Comparison of ENCODE assay signal across 8 cellular contexts in the genomic region with DNA sequence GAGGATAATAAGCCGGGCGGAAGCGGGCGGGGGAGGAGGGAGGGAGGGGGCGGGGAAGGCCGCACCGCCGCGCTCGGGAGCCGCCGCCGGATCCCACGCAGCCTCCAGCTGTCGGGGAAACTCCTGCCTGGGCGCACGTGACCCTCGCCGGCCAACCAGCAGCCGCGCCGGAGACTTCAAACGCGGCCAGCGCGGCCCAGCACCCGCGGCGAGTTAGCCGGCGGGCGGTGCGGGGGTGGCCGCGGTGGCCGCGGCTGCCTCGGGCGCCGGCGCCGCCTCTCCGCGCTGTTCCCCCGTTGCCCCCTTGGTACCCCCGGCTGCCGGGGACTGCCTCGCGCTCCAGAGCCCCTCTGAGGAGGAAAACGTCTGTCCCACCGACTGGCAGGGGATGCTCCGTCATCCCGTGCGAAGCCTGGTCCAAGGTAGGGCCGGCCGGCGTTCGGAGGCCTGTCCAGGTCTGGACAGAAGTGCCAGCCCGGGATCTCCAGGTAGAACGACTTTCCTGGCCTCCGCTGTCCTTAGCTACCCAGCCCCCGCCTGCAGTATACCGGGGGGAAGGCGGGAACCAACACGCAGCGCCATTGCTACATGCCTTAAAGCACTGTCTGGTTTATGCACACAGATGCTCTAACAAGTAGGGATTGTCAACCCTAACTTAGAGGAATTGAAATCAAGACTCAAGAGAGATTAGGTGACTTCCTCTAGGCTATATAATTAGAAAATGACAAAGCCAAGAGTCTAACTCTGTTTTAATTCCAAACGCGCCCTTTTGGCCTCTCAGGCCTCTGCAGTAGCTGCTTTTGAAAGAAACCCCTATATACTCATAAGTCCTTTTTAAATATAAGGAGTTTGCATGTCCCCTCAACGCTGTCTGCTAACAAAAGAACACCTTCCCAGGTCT. TPM values are rescaled to one million over a fixed set of nuclear protein-coding genes. Genes with fewer than 3 reads are reported as not detected.
A peak's percentile ranks its signal among the peaks of the same experiment; 100 is the strongest.
DNase-seq lines count a peak whose midpoint lies in the region; ATAC-seq and TF ChIP-seq lines count a peak whose summit lies in the region.

A gene with protein sequence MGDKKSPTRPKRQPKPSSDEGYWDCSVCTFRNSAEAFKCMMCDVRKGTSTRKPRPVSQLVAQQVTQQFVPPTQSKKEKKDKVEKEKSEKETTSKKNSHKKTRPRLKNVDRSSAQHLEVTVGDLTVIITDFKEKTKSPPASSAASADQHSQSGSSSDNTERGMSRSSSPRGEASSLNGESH (minus strand): TSS at position 9 of the 901 bp plus-strand sequence. CDS start 68 bp downstream, outside the sequence.

- POLR2A ChIA-PET in BJ (lab: Charles Lee): interaction anchor here (0.7 kb wide), 1 partner anchor 1067 kb away, joined by 9 read pairs; no protein-coding TSS in a partner anchor
- POLR2A ChIA-PET in activated CD4-positive, alpha-beta memory T cell treated with anti-CD3 and anti-CD28 coated beads for 36 hours (lab: Charles Lee): interaction anchor here (1.9 kb wide), 1 partner anchor 93 kb away, joined by 6 read pairs; no protein-coding TSS in a partner anchor

- H3K27me3 Mint-ChIP-seq in activated CD4-positive, alpha-beta memory T cell treated with anti-CD3 and anti-CD28 coated beads for 36 hours: no peaks in the 10 kb centered on the region

- H3K4me3 ChIP-seq in BJ (ENCODE audit: low read depth, low read length) (peak within 1 kb of the TSS; percentile 89), dorsolateral prefrontal cortex (peak within 1 kb of the TSS; percentile 63 to 95 (median 86)), lower leg skin (ENCODE audit: low read depth, poor library complexity, severe bottlenecking) (peak within 1 kb of the TSS; percentile 82)

- H3K27ac Mint-ChIP-seq in activated CD4-positive, alpha-beta memory T cell treated with anti-CD3 and anti-CD28 coated beads for 36 hours: peak within 1 kb of the TSS; percentile 87

- CTCF ChIA-PET in BJ (lab: Yijun Ruan, JAX): no interaction called here
- CTCF ChIA-PET in activated CD4-positive, alpha-beta memory T cell treated with anti-CD3 and anti-CD28 coated beads for 36 hours (lab: Charles Lee): no interaction called here

- WGBS in lower leg skin, 2 donors: 3 to 6% methylated on average over 25 to 56 of the region's 69 CpGs

- no peaks in the 10 kb centered on the region for H3K36me3 ChIP-seq in BJ (ENCODE audit: control insufficient read depth, insufficient read depth, low read length)

- H3K36me3 Mint-ChIP-seq in activated CD4-positive, alpha-beta memory T cell treated with anti-CD3 and anti-CD28 coated beads for 36 hours: peaks cover 11% of the 10 kb centered on the region

- DNase-seq in BJ (ENCODE audit: low read depth) (peak; percentile 23), NCI-H69 (lab: John Stamatoyannopoulos, UW) (peak; percentile 98), dorsolateral prefrontal cortex (peak; percentile 88 to 96 (median 92)), lower leg skin (ENCODE audit: low spot score in 2 of 2) (peak; percentile 87 to 97)
- peak; percentile 92 for DNase-seq in activated CD4-positive, alpha-beta memory T cell treated with anti-CD3 and anti-CD28 coated beads for 36 hours
- DNase-seq in stimulated activated CD4-positive, alpha-beta T cell treated with anti-CD3 and anti-CD28 coated beads, Interleukin-4, amount 100 ng/mL, for 4 hours: peak; percentile 85 to 88

- H3K4me1 Mint-ChIP-seq in activated CD4-positive, alpha-beta memory T cell treated with anti-CD3 and anti-CD28 coated beads for 36 hours (ENCODE audit: low read depth): peaks cover 23% of the 10 kb centered on the region

- peak within 1 kb of the TSS; percentile 87 for H3K4me3 Mint-ChIP-seq in activated CD4-positive, alpha-beta memory T cell treated with anti-CD3 and anti-CD28 coated beads for 36 hours

- TF ChIP-seq POLR2A in GM19193 (IDR thresholded peaks at IDR 0.05; ENCODE audit: extremely low read depth, insufficient read depth, insufficient read length) (peak; percentile 83), lower leg skin (IDR thresholded peaks at IDR 0.05) (no peak)

- H3K27me3 ChIP-seq in BJ (ENCODE audit: control insufficient read depth, insufficient read depth, low read length) (no peaks in the 10 kb centered on the region), dorsolateral prefrontal cortex (no peaks in the 10 kb centered on the region)

- no peaks in the 10 kb centered on the region for H3K9me3 Mint-ChIP-seq in activated CD4-positive, alpha-beta memory T cell treated with anti-CD3 and anti-CD28 coated beads for 36 hours

- peak within 1 kb of the TSS; percentile 64 to 97 (median 88) for H3K27ac ChIP-seq in dorsolateral prefrontal cortex

- intact Hi-C loops in activated CD4-positive, alpha-beta memory T cell treated with anti-CD3 and anti-CD28 coated beads for 36 hours (cut with micrococcal nuclease): loop anchor here (5.0 kb wide), 1 partner anchor 124 kb away; no protein-coding TSS in a partner anchor
- intact Hi-C loops in dorsolateral prefrontal cortex (cut with DNase I): loop anchor here (1.0 to 5.0 kb wide), 4 partner anchors 86 to 94 kb away; a partner anchor contains a TSS
- intact Hi-C loops in lower leg skin (cut with DNase I; ENCODE audit: low total_unique reads): no loop called here

- peak; percentile 87 for ATAC-seq in HG03432 (IDR thresholded peaks at IDR 0.05; ENCODE audit: unreplicated experiment)

- no peak for TF ChIP-seq CTCF in BJ (IDR thresholded peaks at IDR 0.05; ENCODE audit: insufficient read depth, low read depth, low read length)
- peak in 6 of 56 donors; percentile 6 to 31 (median 14) for TF ChIP-seq CTCF in dorsolateral prefrontal cortex (IDR thresholded peaks at IDR 0.05 in 54 of 56, conservative IDR thresholded peaks at IDR 0.05 in 2 of 56; ENCODE audit: low read depth in 1 of 56, partially characterized antibody in 56 of 56)
- no peak for TF ChIP-seq CTCF in lower leg skin (IDR thresholded peaks at IDR 0.05)

RNA-seq across cellular contexts. Expression of the gene that starts here (rescaled TPM):
- 10.0 and 16.0 TPM in 2 replicates for polyA plus RNA-seq in BJ (2011; rRNA removed)
- 8.7 and 9.9 TPM in 2 replicates for polyA minus RNA-seq in BJ (2011; rRNA and poly(A)+ RNA removed)
- 10 to 100 TPM; 39.5 to 40.5 TPM for total RNA-seq in activated CD4-positive, alpha-beta memory T cell treated with anti-CD3 and anti-CD28 coated beads for 36 hours
- total RNA-seq in dorsolateral prefrontal cortex: 100 to 1,000 TPM in 2 of 120 experiments, 10 to 100 TPM in 118; 50.9 to 101 (median 80.2) TPM
- 10 to 100 TPM in 3 of 4 donors, 1 to 10 TPM in 1; 8.7 to 17.8 (median 15.2) TPM for total RNA-seq in lower leg skin

Comparison
In these comparisons a context has a peak if more than half of its experiments do, and no peak if none do; other contexts are left out.
1. Peak in every context shown above with its lines: DNase-seq, ATAC-seq, H3K4me3 ChIP-seq and H3K27ac ChIP-seq.
2. DNase-seq: peak in every context shown above with its lines; median percentile 98 in NCI-H69; 92 in dorsolateral prefrontal cortex; 92 in activated CD4-positive, alpha-beta memory T cell treated with anti-CD3 and anti-CD28 coated beads for 36 hours; 92 in lower leg skin; 86 in stimulated activated CD4-positive, alpha-beta T cell treated with anti-CD3 and anti-CD28 coated beads, Interleukin-4, amount 100 ng/mL, for 4 hours; 23 in BJ.